Comparison of ENCODE assay signal across 8 cellular contexts in the genomic region with DNA sequence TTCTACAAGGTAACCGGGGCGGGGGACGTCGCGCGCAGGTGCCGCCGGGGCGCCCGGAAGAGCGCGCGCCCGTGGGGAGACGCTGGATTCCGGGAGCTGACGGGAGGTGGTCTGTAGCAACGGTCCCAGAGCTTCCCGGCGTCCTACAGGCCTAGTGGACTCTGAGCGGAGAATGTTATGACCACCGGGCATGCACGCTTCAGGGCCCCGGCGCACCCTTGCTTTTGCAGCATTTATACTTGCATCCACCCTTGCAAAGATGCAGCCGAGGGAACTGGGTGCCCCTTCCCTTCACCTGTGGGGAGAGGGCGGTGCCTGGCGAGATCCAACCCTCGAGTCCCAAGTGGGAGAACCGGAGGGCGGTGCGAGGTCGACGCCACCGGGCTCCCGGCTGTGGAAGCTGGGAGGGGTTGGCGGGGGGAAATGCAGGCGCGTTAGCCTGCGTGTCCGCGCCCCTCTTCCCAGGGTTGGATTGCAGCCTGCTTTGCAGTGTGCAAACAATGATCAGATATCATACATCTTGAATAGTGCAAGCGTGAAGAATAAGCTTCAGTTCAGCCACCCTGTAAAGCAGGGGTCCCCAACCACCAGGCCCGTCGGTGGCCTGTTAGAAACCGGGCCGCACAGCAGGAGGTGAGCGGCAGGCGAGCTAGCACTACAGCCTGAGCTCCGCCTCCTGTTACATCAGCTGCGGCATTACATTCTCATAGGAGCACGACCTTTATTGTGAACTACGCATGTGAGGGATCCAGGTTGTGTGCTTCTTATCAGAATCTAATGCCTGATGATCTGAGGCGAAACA. TPM values are rescaled to one million over a fixed set of nuclear protein-coding genes. Genes with fewer than 3 reads are reported as not detected.
DNase-seq lines count a peak whose midpoint lies in the region; ATAC-seq and TF ChIP-seq lines count a peak whose summit lies in the region.

No MANE protein-coding gene starts in this region.

- TF ChIP-seq POLR2A in IMR-90 (IDR thresholded peaks at IDR 0.05; ENCODE audit: low read depth, low read length), result no peak

- H3K27me3 ChIP-seq in IMR-90 (ENCODE audit: control insufficient read depth, insufficient read depth, low read length), result no peaks in the 10 kb centered on the region
- no peaks in the 10 kb centered on the region for H3K27me3 ChIP-seq in Panc1 (ENCODE audit: control insufficient read depth, insufficient read depth, low read length)
- H3K27me3 ChIP-seq in neural progenitor cell, result no peaks in the 10 kb centered on the region
- H3K27me3 ChIP-seq in stomach smooth muscle (ENCODE audit: control insufficient read depth in 1 of 2, insufficient read depth in 2 of 2, low read length in 2 of 2), result no peaks in the 10 kb centered on the region

- peak overlapping the region; percentile 86 for H2AK9ac ChIP-seq in IMR-90 (replicated peaks; ENCODE audit: low read depth, low read length, poor library complexity)

- no peak overlapping the region for H3K56ac ChIP-seq in IMR-90 (ENCODE audit: extremely low read depth, insufficient read depth, low read length)

- TF ChIP-seq RAD21 in IMR-90 (IDR thresholded peaks at IDR 0.05; ENCODE audit: low read length), result no peak

- POLR2A ChIA-PET in IMR-90 (lab: Charles Lee; ENCODE audit: unreplicated experiment), result interaction anchor here (0.7 to 1.0 kb wide), 2 partner anchors 12 to 35 kb away, joined by 3 read pairs; no protein-coding TSS in a partner anchor
- POLR2A ChIA-PET in Panc1 (lab: Charles Lee), result interaction anchor here (0.5 to 0.6 kb wide), 3 partner anchors 69 to 172 kb away, joined by 3 to 5 read pairs (median 3); partner anchors contain the start of gene MAPKAPK5

- in situ Hi-C loops in IMR-90 (cut with MboI; ENCODE audit: low sequenced_read_pairs) (no loop called here), Panc1 (cut with HindIII; ENCODE audit: low pct_unique_long_range_greater_than_20kb, low sequenced_read_pairs) (no loop called here)

- peak overlapping the region; percentile 74 for H3K27ac ChIP-seq in IMR-90 (ENCODE audit: insufficient read depth, low read length)
- H3K27ac ChIP-seq in Panc1 (ENCODE audit: low read length), result peak overlapping the region; percentile 92
- peak overlapping the region; percentile 90 for H3K27ac ChIP-seq in neural progenitor cell
- peak overlapping the region; percentile 99 for H3K27ac ChIP-seq in stomach smooth muscle (ENCODE audit: low read length)

- H3K4me1 ChIP-seq in IMR-90 (ENCODE audit: control insufficient read depth, insufficient read depth, low read length) (peaks cover 1% of the 10 kb centered on the region; the same call in 1 of the 2 replicates), Panc1 (ENCODE audit: control insufficient read depth, insufficient read depth, low read length) (peaks cover 14% of the 10 kb centered on the region), neural progenitor cell (peaks cover 16% of the 10 kb centered on the region), stomach smooth muscle (ENCODE audit: control insufficient read depth, insufficient read depth, low read length) (peaks cover 18% of the 10 kb centered on the region)

- peaks cover 27% of the 10 kb centered on the region for H3F3A ChIP-seq in neural progenitor cell (ENCODE audit: low read depth)

- no peaks in the 10 kb centered on the region for H3K27me3 Mint-ChIP-seq in activated T-helper 17 cell treated with anti-CD3 and anti-CD28 coated beads, Interleukin-2, amount 50 U/mL, for 72 hours
- no peaks in the 10 kb centered on the region for H3K27me3 Mint-ChIP-seq in neural progenitor cell (ENCODE audit: insufficient read depth, low read depth)

- peaks cover 77% of the 10 kb centered on the region for H3K79me2 ChIP-seq in neural progenitor cell (ENCODE audit: low read depth)

- H3K9me3 Mint-ChIP-seq in activated T-helper 17 cell treated with anti-CD3 and anti-CD28 coated beads, Interleukin-2, amount 50 U/mL, for 72 hours, result no peaks in the 10 kb centered on the region
- H3K9me3 Mint-ChIP-seq in neural progenitor cell, result no peaks in the 10 kb centered on the region

- H3K9me3 ChIP-seq in IMR-90 (ENCODE audit: control insufficient read depth, insufficient read depth, low read length) (no peaks in the 10 kb centered on the region), Panc1 (ENCODE audit: control insufficient read depth, insufficient read depth, low read depth, low read length) (no peaks in the 10 kb centered on the region), neural progenitor cell (ENCODE audit: low read depth) (no peaks in the 10 kb centered on the region), stomach smooth muscle (ENCODE audit: control insufficient read depth in 2 of 2, low read length in 2 of 2) (no peaks in the 10 kb centered on the region)

- H3K4me3 Mint-ChIP-seq in activated T-helper 17 cell treated with anti-CD3 and anti-CD28 coated beads, Interleukin-2, amount 50 U/mL, for 72 hours, result peak overlapping the region; percentile 96
- H3K4me3 Mint-ChIP-seq in neural progenitor cell, result peak overlapping the region; percentile 90

- H3K18ac ChIP-seq in IMR-90 (ENCODE audit: low read depth, low read length), result 0 out of 2 replicates have a peak overlapping the region, but pooled peaks have one; percentile 13

- peak overlapping the region; percentile 35; the same call in 1 of the 2 replicates for H4K5ac ChIP-seq in IMR-90 (ENCODE audit: low read depth, low read length)

- CTCF ChIA-PET in IMR-90 (lab: Yijun Ruan, JAX), result no interaction called here
- CTCF ChIA-PET in Panc1 (lab: Charles Lee), result interaction anchor here (0.8 to 1.0 kb wide), 3 partner anchors 69 to 116 kb away, joined by 3 to 9 read pairs (median 5); no protein-coding TSS in a partner anchor

- peaks cover 42% of the 10 kb centered on the region for H3K4me1 Mint-ChIP-seq in activated T-helper 17 cell treated with anti-CD3 and anti-CD28 coated beads, Interleukin-2, amount 50 U/mL, for 72 hours
- peaks cover 22% of the 10 kb centered on the region for H3K4me1 Mint-ChIP-seq in neural progenitor cell

- peak overlapping the region; percentile 60 for H2BK5ac ChIP-seq in IMR-90 (ENCODE audit: low read depth, low read length, poor library complexity, severe bottlenecking)

- peak overlapping the region; percentile 79 for H3K4me2 ChIP-seq in IMR-90 (ENCODE audit: low read depth, low read length)
- peak overlapping the region; percentile 82 for H3K4me2 ChIP-seq in neural progenitor cell

- peaks cover 13% of the 10 kb centered on the region for H3K9me1 ChIP-seq in IMR-90 (ENCODE audit: insufficient read depth, low read length)

- H4K91ac ChIP-seq in IMR-90 (ENCODE audit: insufficient read depth, low read depth, low read length), result peak overlapping the region; percentile 67

- H2AFZ ChIP-seq in IMR-90 (replicated peaks; ENCODE audit: low read length, poor library complexity) (peak overlapping the region; percentile 98), neural progenitor cell (replicated peaks) (peak overlapping the region; percentile 79)

- H3K79me1 ChIP-seq in IMR-90 (ENCODE audit: low read depth in 1 of 2, low read length in 2 of 2), result peaks cover 28 to 65% of the 10 kb centered on the region in 2 experiments

- H3K14ac ChIP-seq in IMR-90 (replicated peaks; ENCODE audit: low read depth, low read length), result peak overlapping the region; percentile 83

- H3K36me3 ChIP-seq in IMR-90 (ENCODE audit: control insufficient read depth, insufficient read depth, low read length), result no peaks in the 10 kb centered on the region; the same call in 1 of the 2 replicates
- peaks cover 3% of the 10 kb centered on the region; the same call in 1 of the 2 replicates for H3K36me3 ChIP-seq in Panc1 (ENCODE audit: control insufficient read depth, insufficient read depth, low read length)
- peaks cover 8% of the 10 kb centered on the region for H3K36me3 ChIP-seq in neural progenitor cell
- peaks cover 4 to 5% of the 10 kb centered on the region in 2 donors for H3K36me3 ChIP-seq in stomach smooth muscle (ENCODE audit: control insufficient read depth in 2 of 2, insufficient read depth in 2 of 2, low read length in 2 of 2)

- 1% methylated on average over 20 of the region's 54 CpGs; no CpG with 5 or more reads in 1 of the 2 experiments for WGBS in IMR-90 (ENCODE audit: extremely low coverage in 2 of 2, insufficient read length in 1 of 2), 2 experiments

- peak overlapping the region; percentile 70 for H3K4ac ChIP-seq in IMR-90 (ENCODE audit: low read depth, low read length)

- peak overlapping the region; percentile 15; the same call in 1 of the 2 replicates for H3K23ac ChIP-seq in IMR-90 (ENCODE audit: low read depth, low read length)

- intact Hi-C loops in IMR-90 (cut with micrococcal nuclease) (loop anchor here (1.0 kb wide), 1 partner anchor 69 kb away; no protein-coding TSS in a partner anchor), Panc1 (cut with micrococcal nuclease; ENCODE audit: unreplicated experiment) (no loop called here)

- H2BK15ac ChIP-seq in IMR-90 (ENCODE audit: low read depth, low read length), result peak overlapping the region; percentile 9; the same call in 1 of the 3 replicates

- H4K20me1 ChIP-seq in IMR-90 (ENCODE audit: insufficient read depth, low read length) (peaks cover 21% of the 10 kb centered on the region; the same call in 1 of the 2 replicates), neural progenitor cell (ENCODE audit: low read depth) (peaks cover 23% of the 10 kb centered on the region)

- H4K8ac ChIP-seq in IMR-90 (ENCODE audit: low read depth in 2 of 2, low read length in 2 of 2), result peak overlapping the region; percentile 48 to 56; a peak in 3 of 4 replicates

- H2BK20ac ChIP-seq in IMR-90 (ENCODE audit: low read depth, low read length), result no peak overlapping the region

- H3K4me3 ChIP-seq in IMR-90 (ENCODE audit: insufficient read depth, low read depth, low read length) (peak overlapping the region; percentile 79), Panc1 (ENCODE audit: low read depth in 2 of 2, low read length in 2 of 2) (peak overlapping the region; percentile 89), fibroblast of the aortic adventitia (ENCODE audit: low read depth, low read length) (peak overlapping the region; percentile 91), neural progenitor cell (peak overlapping the region; percentile 91), stomach smooth muscle (ENCODE audit: low read length in 2 of 2) (peak overlapping the region; percentile 88 to 97)

- H2BK120ac ChIP-seq in IMR-90 (ENCODE audit: low read depth, low read length), result no peak overlapping the region

- ATAC-seq in GM21367 (IDR thresholded peaks at IDR 0.05; ENCODE audit: unreplicated experiment) (peak; percentile 3), IMR-90 (ENCODE audit: low read depth) (peak; percentile 24), Panc1 (peak; percentile 71)
- peak; percentile 60 for ATAC-seq in activated T-helper 17 cell treated with anti-CD3 and anti-CD28 coated beads, Interleukin-2, amount 50 U/mL, for 72 hours (replicated peaks)

- DNase-seq in CD1c-positive myeloid dendritic cell (ENCODE audit: extremely low spot score) (peak; percentile 56), IMR-90 (peak; percentile 82), Panc1 (ENCODE audit: low read depth, low spot score) (no peak), fibroblast of the aortic adventitia (ENCODE audit: low read depth) (peak; percentile 76), neural progenitor cell (ENCODE audit: low spot score) (peak; percentile 87)

- dilution Hi-C loops in IMR-90 (cut with HindIII; ENCODE audit: low sequenced_read_pairs, unreplicated experiment), result no loop called here

- TF ChIP-seq CTCF in IMR-90 (conservative IDR thresholded peaks at IDR 0.05; ENCODE audit: low read depth, low read length) (no peak), Panc1 (IDR thresholded peaks at IDR 0.05) (peak; percentile 16; the same call in 1 of the 2 replicates), fibroblast of the aortic adventitia (IDR thresholded peaks at IDR 0.05; ENCODE audit: insufficient read depth, low read length) (no peak), neural progenitor cell (IDR thresholded peaks at IDR 0.05) (no peak)

- H3K27ac Mint-ChIP-seq in activated T-helper 17 cell treated with anti-CD3 and anti-CD28 coated beads, Interleukin-2, amount 50 U/mL, for 72 hours, result peak overlapping the region; percentile 92
- H3K27ac Mint-ChIP-seq in neural progenitor cell, result peak overlapping the region; percentile 87

- H3K36me3 Mint-ChIP-seq in activated T-helper 17 cell treated with anti-CD3 and anti-CD28 coated beads, Interleukin-2, amount 50 U/mL, for 72 hours (ENCODE audit: low read depth), result peaks cover 60% of the 10 kb centered on the region
- peaks cover 24% of the 10 kb centered on the region for H3K36me3 Mint-ChIP-seq in neural progenitor cell

- peak overlapping the region; percentile 74 for H3K9ac ChIP-seq in IMR-90 (ENCODE audit: low read depth, low read length)
- H3K9ac ChIP-seq in neural progenitor cell, result peak overlapping the region; percentile 82
- H3K9ac ChIP-seq in stomach smooth muscle (ENCODE audit: low read length in 2 of 2), result peak overlapping the region; percentile 80 to 84

- BruUV-seq in IMR-90 (replicated peaks; lab: Mats Ljungman, UMichigan), result no TSS peak
- no TSS peak for BruUV-seq in Panc1 (replicated peaks; lab: Mats Ljungman, UMichigan)

- H2AK5ac ChIP-seq in IMR-90 (ENCODE audit: low read depth, low read length), result peak overlapping the region; percentile 55

RNA-seq across cellular contexts. Expression of gene ERP29, which starts 0.6 kb away (rescaled TPM):
- total RNA-seq in IMR-90 (2012; rRNA removed), result 30.3 and 36.1 TPM in 2 replicates
- polyA plus RNA-seq in IMR-90 (2012; rRNA removed), result 82.2 and 98.8 TPM in 2 replicates
- polyA plus RNA-seq in IMR-90 (2012; cell fraction: cytosol; rRNA removed), result 45.7 and 75.1 TPM in 2 replicates
- 21.4 and 48.6 TPM in 2 replicates for polyA plus RNA-seq in IMR-90 (2012; cell fraction: nucleus; rRNA removed; ENCODE audit: low replicate concordance)
- total RNA-seq in Panc1 (2021; ENCODE audit: unreplicated experiment), result 69.7 TPM
- 89.5 TPM for polyA plus RNA-seq in Panc1 (2012; ENCODE audit: insufficient read length)
- 10 to 100 TPM; 68.5 to 93.0 TPM for total RNA-seq in activated T-helper 17 cell treated with anti-CD3 and anti-CD28 coated beads, Interleukin-2, amount 50 U/mL, for 72 hours
- 56.0 and 77.7 TPM in 2 replicates for total RNA-seq in fibroblast of the aortic adventitia (ENCODE audit: low replicate concordance)
- 95.0 and 118 TPM in 2 replicates for total RNA-seq in neural progenitor cell (ENCODE audit: low replicate concordance)

RNA-seq across cellular contexts. Expression of gene TMEM116, which starts 0.8 kb away (rescaled TPM):
- total RNA-seq in IMR-90 (2012; rRNA removed), result 4.7 and 8.4 TPM in 2 replicates
- 4.6 and 5.5 TPM in 2 replicates for polyA plus RNA-seq in IMR-90 (2012; rRNA removed)
- polyA plus RNA-seq in IMR-90 (2012; cell fraction: cytosol; rRNA removed), result 3.4 and 3.8 TPM in 2 replicates
- polyA plus RNA-seq in IMR-90 (2012; cell fraction: nucleus; rRNA removed; ENCODE audit: low replicate concordance), result 2.9 and 8.4 TPM in 2 replicates
- 10.2 TPM for total RNA-seq in Panc1 (2021; ENCODE audit: unreplicated experiment)
- 9.1 TPM for polyA plus RNA-seq in Panc1 (2012; ENCODE audit: insufficient read length)
- 10 to 100 TPM; 13.8 to 16.9 TPM for total RNA-seq in activated T-helper 17 cell treated with anti-CD3 and anti-CD28 coated beads, Interleukin-2, amount 50 U/mL, for 72 hours
- 2.3 and 20.4 TPM in 2 replicates for total RNA-seq in fibroblast of the aortic adventitia (ENCODE audit: low replicate concordance)
- total RNA-seq in neural progenitor cell (ENCODE audit: low replicate concordance), result 24.5 and 28.4 TPM in 2 replicates

Comparison
In these comparisons a context has a peak if more than half of its experiments do, and no peak if none do; other contexts are left out.
1. ATAC-seq: peak in every context shown above with its lines; median percentile 71 in Panc1; 60 in activated T-helper 17 cell treated with anti-CD3 and anti-CD28 coated beads, Interleukin-2, amount 50 U/mL, for 72 hours; 24 in IMR-90; 3 in GM21367.